In the genomic region with DNA sequence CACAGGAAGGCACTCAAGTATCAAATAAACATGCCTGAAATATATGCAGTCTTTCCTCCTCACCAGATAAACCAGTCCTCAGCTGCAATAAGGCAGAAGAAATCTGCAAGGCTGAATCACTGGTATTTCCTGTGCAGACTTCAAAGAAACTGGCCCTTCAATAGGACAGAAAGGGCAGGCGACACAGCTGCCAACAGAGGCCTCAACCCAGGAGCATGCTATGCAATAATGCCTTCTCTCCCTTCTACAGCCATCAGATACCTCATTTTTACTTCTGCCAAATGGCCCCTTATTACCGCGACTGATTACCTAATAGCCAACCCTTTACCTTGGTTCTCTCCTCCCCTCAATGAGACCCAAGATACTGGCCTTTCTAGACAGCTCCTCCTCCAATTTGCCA, we compare ENCODE assay signal across 9 cellular contexts. TPM values are rescaled to one million over a fixed set of nuclear protein-coding genes. Genes with fewer than 3 reads are reported as not detected.
DNase-seq lines count a peak whose midpoint lies in the region; ATAC-seq and TF ChIP-seq lines count a peak whose summit lies in the region.
"Had no signal": no experiment of that assay in that cellular context is flagged by ENCODE, and none has a peak within 500 bp of the region (broad histone marks: within the 10 kb centered on the region; RNA-seq: fewer than 3 reads in every experiment).

No MANE protein-coding gene starts in this region.

- H3K27me3 ChIP-seq in iPS-20b (ENCODE audit: insufficient read depth, low read length): no peaks in the 10 kb centered on the region
- no peaks in the 10 kb centered on the region for H3K27me3 ChIP-seq in upper lobe of left lung
- no peaks in the 10 kb centered on the region for H3K27me3 ChIP-seq in right atrium auricular region

- peak overlapping the region; percentile 34; the same call in 1 of the 2 replicates for H3K9ac ChIP-seq in iPS-20b (ENCODE audit: low read depth, low read length)

- no peak overlapping the region for H3K4me3 Mint-ChIP-seq in activated CD8-positive, alpha-beta memory T cell treated with anti-CD3 and anti-CD28 coated beads, Interleukin-2, amount 10 ng/mL, durations not matched to agents 7 days and 5 days
- H3K4me3 Mint-ChIP-seq in WTC11: no peak overlapping the region
- H3K4me3 Mint-ChIP-seq: T-helper 1 cell treated with Interleukin-12 subunit alpha and Interleukin-12 subunit beta and Interleukin-4 antibody, amounts not matched to agents 30 μg/mL and 1 μg/mL, for 36 hours had no signal

- CTCF ChIA-PET in activated CD8-positive, alpha-beta memory T cell treated with anti-CD3 and anti-CD28 coated beads, Interleukin-2, amount 10 ng/mL, durations not matched to agents 7 days and 5 days (lab: Charles Lee): interaction anchor here (1.4 to 1.5 kb wide), 2 partner anchors 11 to 47 kb away, joined by 4 to 5 read pairs; no protein-coding TSS in a partner anchor
- CTCF ChIA-PET in WTC11 (lab: Charles Lee): interaction anchor here (0.7 to 5.1 kb wide), 4 partner anchors 13 to 47 kb away, joined by 3 to 28 read pairs (median 4); no protein-coding TSS in a partner anchor

- H3K36me3 ChIP-seq in iPS-20b (ENCODE audit: insufficient read depth, low read depth, low read length) (peaks cover 23% of the 10 kb centered on the region), upper lobe of left lung (peaks cover 0 to 10% (median 0%) of the 10 kb centered on the region in 4 donors), right atrium auricular region (peaks cover 7% of the 10 kb centered on the region)

- H3K9me3 Mint-ChIP-seq in activated CD8-positive, alpha-beta memory T cell treated with anti-CD3 and anti-CD28 coated beads, Interleukin-2, amount 10 ng/mL, durations not matched to agents 7 days and 5 days (ENCODE audit: low read depth): no peaks in the 10 kb centered on the region
- no peaks in the 10 kb centered on the region for H3K9me3 Mint-ChIP-seq in WTC11
- H3K9me3 Mint-ChIP-seq: T-helper 1 cell treated with Interleukin-12 subunit alpha and Interleukin-12 subunit beta and Interleukin-4 antibody, amounts not matched to agents 30 μg/mL and 1 μg/mL, for 36 hours had no signal

- no peak for TF ChIP-seq EP300 in upper lobe of left lung (IDR thresholded peaks at IDR 0.05)

- H3K27ac Mint-ChIP-seq in activated CD8-positive, alpha-beta memory T cell treated with anti-CD3 and anti-CD28 coated beads, Interleukin-2, amount 10 ng/mL, durations not matched to agents 7 days and 5 days: no peak overlapping the region
- H3K27ac Mint-ChIP-seq in WTC11: peak overlapping the region; percentile 79
- H3K27ac Mint-ChIP-seq: T-helper 1 cell treated with Interleukin-12 subunit alpha and Interleukin-12 subunit beta and Interleukin-4 antibody, amounts not matched to agents 30 μg/mL and 1 μg/mL, for 36 hours had no signal

- no peak for DNase-seq in activated CD8-positive, alpha-beta memory T cell treated with anti-CD3 and anti-CD28 coated beads, Interleukin-2, amount 10 ng/mL, durations not matched to agents 7 days and 5 days
- no peak for DNase-seq in activated CD8-positive, alpha-beta memory T cell treated with anti-CD3 and anti-CD28 coated beads for 24 hours
- DNase-seq in WTC11 (ENCODE audit: low spot score) (no peak), upper lobe of left lung (no peak), GM10266 (ENCODE audit: extremely low spot score) (no peak), NCI-H446 (lab: John Stamatoyannopoulos, UW) (no peak), right atrium auricular region (ENCODE audit: low spot score) (no peak)

- H3K27me3 Mint-ChIP-seq in activated CD8-positive, alpha-beta memory T cell treated with anti-CD3 and anti-CD28 coated beads, Interleukin-2, amount 10 ng/mL, durations not matched to agents 7 days and 5 days: no peaks in the 10 kb centered on the region
- no peaks in the 10 kb centered on the region for H3K27me3 Mint-ChIP-seq in WTC11 (ENCODE audit: low read depth)

- no peak overlapping the region for H3K27ac ChIP-seq in iPS-20b (ENCODE audit: low read length)
- peak overlapping the region; percentile 5 to 84 (median 63) for H3K27ac ChIP-seq in upper lobe of left lung
- no peak overlapping the region for H3K27ac ChIP-seq in right atrium auricular region

- H3K4me3 ChIP-seq in iPS-20b (ENCODE audit: low read length) (no peak overlapping the region), upper lobe of left lung (no peak overlapping the region), right atrium auricular region (no peak overlapping the region)

- no peaks in the 10 kb centered on the region for H3K9me3 ChIP-seq in iPS-20b (ENCODE audit: insufficient read depth, low read depth, low read length)
- H3K9me3 ChIP-seq in upper lobe of left lung: no peaks in the 10 kb centered on the region
- H3K9me3 ChIP-seq in right atrium auricular region: no peaks in the 10 kb centered on the region

- H3K4me1 Mint-ChIP-seq in activated CD8-positive, alpha-beta memory T cell treated with anti-CD3 and anti-CD28 coated beads, Interleukin-2, amount 10 ng/mL, durations not matched to agents 7 days and 5 days: peaks cover 53% of the 10 kb centered on the region
- peaks cover 45% of the 10 kb centered on the region for H3K4me1 Mint-ChIP-seq in WTC11

- 35 to 40% methylated on average over 3 of the region's 3 CpGs for WGBS in upper lobe of left lung, 2 donors

- POLR2A ChIA-PET in WTC11 (lab: Charles Lee): interaction anchor here (0.6 kb wide), 1 partner anchor 112 kb away, joined by 3 read pairs; no protein-coding TSS in a partner anchor

- no peak for TF ChIP-seq POLR2A in upper lobe of left lung (IDR thresholded peaks at IDR 0.05)

- peak; percentile 18 for ATAC-seq in activated CD8-positive, alpha-beta memory T cell treated with anti-CD3 and anti-CD28 coated beads, Interleukin-2, amount 10 ng/mL, durations not matched to agents 7 days and 5 days
- ATAC-seq in WTC11 (no peak), upper lobe of left lung (ENCODE audit: low FRiP score in 2 of 2) (no peak)

- no peak for TF ChIP-seq CTCF in WTC11 (IDR thresholded peaks at IDR 0.05)
- no peak for TF ChIP-seq CTCF in upper lobe of left lung (IDR thresholded peaks at IDR 0.05)
- TF ChIP-seq CTCF in GM10266 (IDR thresholded peaks at IDR 0.05; ENCODE audit: control insufficient read depth, insufficient read depth, low read depth, missing control alignments): no peak
- no peak for TF ChIP-seq CTCF in right atrium auricular region (IDR thresholded peaks at IDR 0.05)

- H3K4me1 ChIP-seq in iPS-20b (ENCODE audit: insufficient read depth, low read length) (peaks cover 22% of the 10 kb centered on the region), upper lobe of left lung (peaks cover 39 to 54% (median 49%) of the 10 kb centered on the region in 4 donors), right atrium auricular region (peaks cover 0 to 35% of the 10 kb centered on the region in 2 donors)

- peaks cover 37% of the 10 kb centered on the region for H3K36me3 Mint-ChIP-seq in activated CD8-positive, alpha-beta memory T cell treated with anti-CD3 and anti-CD28 coated beads, Interleukin-2, amount 10 ng/mL, durations not matched to agents 7 days and 5 days
- H3K36me3 Mint-ChIP-seq in WTC11: peaks cover 15% of the 10 kb centered on the region

TF ChIP-seq in WTC11, 78 proteins besides CTCF, POLR2A, EP300 and RAD21 (continues in another document):
- TF ChIP-seq, protein P1, sequence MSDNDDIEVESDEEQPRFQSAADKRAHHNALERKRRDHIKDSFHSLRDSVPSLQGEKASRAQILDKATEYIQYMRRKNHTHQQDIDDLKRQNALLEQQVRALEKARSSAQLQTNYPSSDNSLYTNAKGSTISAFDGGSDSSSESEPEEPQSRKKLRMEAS (CRISPR knock-in tag; IDR thresholded peaks at IDR 0.05): no peak
- TF ChIP-seq FOXK1 (CRISPR knock-in tag; IDR thresholded peaks at IDR 0.05): no peak
- TF ChIP-seq, protein P2, sequence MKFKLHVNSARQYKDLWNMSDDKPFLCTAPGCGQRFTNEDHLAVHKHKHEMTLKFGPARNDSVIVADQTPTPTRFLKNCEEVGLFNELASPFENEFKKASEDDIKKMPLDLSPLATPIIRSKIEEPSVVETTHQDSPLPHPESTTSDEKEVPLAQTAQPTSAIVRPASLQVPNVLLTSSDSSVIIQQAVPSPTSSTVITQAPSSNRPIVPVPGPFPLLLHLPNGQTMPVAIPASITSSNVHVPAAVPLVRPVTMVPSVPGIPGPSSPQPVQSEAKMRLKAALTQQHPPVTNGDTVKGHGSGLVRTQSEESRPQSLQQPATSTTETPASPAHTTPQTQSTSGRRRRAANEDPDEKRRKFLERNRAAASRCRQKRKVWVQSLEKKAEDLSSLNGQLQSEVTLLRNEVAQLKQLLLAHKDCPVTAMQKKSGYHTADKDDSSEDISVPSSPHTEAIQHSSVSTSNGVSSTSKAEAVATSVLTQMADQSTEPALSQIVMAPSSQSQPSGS (CRISPR knock-in tag; IDR thresholded peaks at IDR 0.05; ENCODE audit: borderline replicate concordance, low read depth): no peak

RNA-seq across cellular contexts. Expression of a gene that starts 8.0 kb away (rescaled TPM):
- total RNA-seq in activated CD8-positive, alpha-beta memory T cell treated with anti-CD3 and anti-CD28 coated beads, Interleukin-2, amount 10 ng/mL, durations not matched to agents 7 days and 5 days: 100 to 1,000 TPM; 156 to 221 TPM
- total RNA-seq in WTC11 (2021) (117 to 147 TPM (median 118 TPM) in 3 replicates), upper lobe of left lung (100 to 1,000 TPM; 185 to 666 (median 241) TPM), right atrium auricular region (100 to 1,000 TPM; 102 to 130 TPM)

RNA-seq across cellular contexts. Expression of a gene that starts 8.3 kb away (rescaled TPM):
- 1 to 10 TPM; 4.0 to 9.2 TPM for total RNA-seq in activated CD8-positive, alpha-beta memory T cell treated with anti-CD3 and anti-CD28 coated beads, Interleukin-2, amount 10 ng/mL, durations not matched to agents 7 days and 5 days
- total RNA-seq in WTC11 (2021): 5.3 to 5.6 TPM (median 5.3 TPM) in 3 replicates
- total RNA-seq in upper lobe of left lung: 10 to 100 TPM in 3 of 6 donors, 1 to 10 TPM in 3; 5.3 to 19.2 (median 10.3) TPM
- total RNA-seq in right atrium auricular region: 1 to 10 TPM; 4.0 to 7.6 TPM

RNA-seq across cellular contexts. Expression of a gene that starts 30.7 kb away (rescaled TPM):
- 10 to 100 TPM; 63.4 to 66.5 TPM for total RNA-seq in activated CD8-positive, alpha-beta memory T cell treated with anti-CD3 and anti-CD28 coated beads, Interleukin-2, amount 10 ng/mL, durations not matched to agents 7 days and 5 days
- total RNA-seq in WTC11 (2021) (79.4 to 84.3 TPM (median 80.4 TPM) in 3 replicates), upper lobe of left lung (100 to 1,000 TPM in 4 of 6 donors, 10 to 100 TPM in 2; 86.0 to 162 (median 114) TPM), right atrium auricular region (100 to 1,000 TPM; 103 to 117 TPM)

RNA-seq across cellular contexts. Expression of a gene that starts 33.4 kb away (rescaled TPM):
- under 1 TPM in 1 of 2 experiments, not detected in 1; 0.23 TPM for total RNA-seq in activated CD8-positive, alpha-beta memory T cell treated with anti-CD3 and anti-CD28 coated beads, Interleukin-2, amount 10 ng/mL, durations not matched to agents 7 days and 5 days
- total RNA-seq in WTC11 (2021) (not detected in 3 replicates), upper lobe of left lung (under 1 TPM in 1 of 6 donors, not detected in 5; 0.30 TPM), right atrium auricular region (not detected)

RNA-seq across cellular contexts. Expression of a gene that starts 40.1 kb away (rescaled TPM):
- 10 to 100 TPM; 53.8 to 63.6 TPM for total RNA-seq in activated CD8-positive, alpha-beta memory T cell treated with anti-CD3 and anti-CD28 coated beads, Interleukin-2, amount 10 ng/mL, durations not matched to agents 7 days and 5 days
- total RNA-seq in WTC11 (2021) (60.2 to 75.4 TPM (median 66.1 TPM) in 3 replicates), upper lobe of left lung (10 to 100 TPM; 12.8 to 39.1 (median 29.5) TPM), right atrium auricular region (10 to 100 TPM; 26.4 to 30.0 TPM)

Comparison
In these comparisons a context has a peak if more than half of its experiments do, and no peak if none do; other contexts are left out.
1. H3K27ac ChIP-seq: peak in upper lobe of left lung (4 of 4); none in iPS-20b (single experiment) and right atrium auricular region (0 of 2).